In the genomic region with DNA sequence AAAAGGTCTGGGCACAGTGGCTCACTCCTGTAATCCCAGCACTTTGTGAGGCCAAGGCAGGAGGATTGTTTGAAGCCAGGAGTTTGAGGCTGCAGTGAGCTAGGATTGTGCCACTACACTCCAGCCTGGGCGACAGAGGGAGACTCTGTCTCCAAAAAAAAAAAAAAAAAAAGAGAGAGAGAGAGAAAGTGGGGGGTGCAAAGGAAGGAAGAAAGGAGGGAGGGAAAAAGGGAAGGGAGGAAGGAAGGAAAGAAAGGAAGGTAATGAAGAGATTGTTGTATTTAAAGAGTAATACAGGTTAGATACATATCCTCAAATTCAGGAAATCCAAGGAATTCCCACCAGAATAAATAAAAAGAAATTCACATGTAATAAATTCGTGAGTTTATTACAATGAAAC, we compare ENCODE assay signal across 36 cellular contexts. TPM values are rescaled to one million over a fixed set of nuclear protein-coding genes. Genes with fewer than 3 reads are reported as not detected.
DNase-seq lines count a peak whose midpoint lies in the region; ATAC-seq, FAIRE-seq and TF ChIP-seq lines count a peak whose summit lies in the region.
"Had no signal": no experiment of that assay in that cellular context is flagged by ENCODE, and none has a peak within 500 bp of the region (broad histone marks: within the 10 kb centered on the region; RNA-seq: fewer than 3 reads in every experiment).

No MANE protein-coding gene starts in this region.

- H3K9ac ChIP-seq in SK-N-SH (no peak overlapping the region), K562 (ENCODE audit: insufficient read depth in 1 of 2, low read depth in 2 of 2, low read length in 2 of 2) (no peak overlapping the region)
- H3K9ac ChIP-seq: BLaER1; BLaER1 treated with 17β-estradiol and CSF1 and Interleukin-3, amounts not matched to agents 10 nM and 100 nM had no signal

- BruUV-seq in K562 (replicated peaks; lab: Mats Ljungman, UMichigan), result no TSS peak

- H3K36me3 ChIP-seq in SK-N-SH (replicated peaks in 1 of 2; ENCODE audit: control insufficient read depth in 1 of 2, insufficient read depth in 2 of 2, low read length in 1 of 2) (no peaks in the 10 kb centered on the region), HEK293 (ENCODE audit: control insufficient read depth in 2 of 2, insufficient read depth in 1 of 2, low read length in 2 of 2) (no peaks in the 10 kb centered on the region), K562 (ENCODE audit: control insufficient read depth, insufficient read depth, low read length) (no peaks in the 10 kb centered on the region)
- H3K36me3 ChIP-seq: BE2C; BLaER1; BLaER1 treated with 17β-estradiol and CSF1 and Interleukin-3, amounts not matched to agents 10 nM and 100 nM had no signal

- TF ChIP-seq POLR2A in K562 (conservative IDR thresholded peaks at IDR 0.05) (no peak), H54 (IDR thresholded peaks at IDR 0.05; ENCODE audit: low read depth, low read length) (no peak)

- in situ Hi-C loops in K562 (cut with MboI), result no loop called here

- H3K9me2 ChIP-seq in SK-N-SH, result no peaks in the 10 kb centered on the region

- H3K9me3 ChIP-seq in SK-N-SH (no peaks in the 10 kb centered on the region), HEK293 (ENCODE audit: control insufficient read depth, insufficient read depth, low read depth, low read length) (no peaks in the 10 kb centered on the region), K562 (replicated peaks; ENCODE audit: control insufficient read depth, insufficient read depth, low read depth, low read length) (no peaks in the 10 kb centered on the region)
- H3K9me3 ChIP-seq: A549; BE2C; BLaER1; BLaER1 treated with 17β-estradiol and CSF1 and Interleukin-3, amounts not matched to agents 10 nM and 100 nM; Caco-2 had no signal

- H3K79me2 ChIP-seq in SK-N-SH (ENCODE audit: insufficient read depth) (no peaks in the 10 kb centered on the region), K562 (ENCODE audit: control insufficient read depth, insufficient read depth, low read length) (no peaks in the 10 kb centered on the region)

- H3F3A ChIP-seq in SK-N-SH (replicated peaks; ENCODE audit: insufficient read depth), result no peaks in the 10 kb centered on the region

- H2AFZ ChIP-seq in SK-N-SH (ENCODE audit: low read depth), result peak overlapping the region; percentile 45; the same call in 1 of the 2 replicates
- no peak overlapping the region for H2AFZ ChIP-seq in K562 (ENCODE audit: low read depth, low read length)

- TF ChIP-seq RAD21 in SK-N-SH (IDR thresholded peaks at IDR 0.05; ENCODE audit: low read length), result no peak
- no peak for TF ChIP-seq RAD21 in K562 (CRISPR knock-in tag; conservative IDR thresholded peaks at IDR 0.05 in 1 of 2, IDR thresholded peaks at IDR 0.05 in 1 of 2)

- 65% methylated on average over 2 of the region's 2 CpGs for WGBS in SK-N-SH (ENCODE audit: low lambda C conversion rate)
- WGBS in K562 (ENCODE audit: insufficient coverage, low coverage, missing lambda C conversion rate), result 7% methylated on average over 1 of the region's 2 CpGs

- DNase-seq in SK-N-SH (no peak), HEK293T (ENCODE audit: extremely low spot score) (no peak), K562 (ENCODE audit: extremely low read depth in 1 of 4, low spot score in 3 of 4) (no peak), NCI-H2029 treated with DMSO at 0.1 percent for 48 hours (lab: John Stamatoyannopoulos, UW) (no peak), NCI-H1048 (lab: John Stamatoyannopoulos, UW) (no peak), H54 (ENCODE audit: insufficient read length, low spot score) (no peak)
- DNase-seq: 8988T; ACHN; AML-193; BE2C; C1 segment of cervical spinal cord; Caco-2; Calu3; CD4-positive, alpha-beta memory T cell; CD4-positive, alpha-beta T cell; CD4-positive, CD25-positive, alpha-beta regulatory T cell; CD8-positive, alpha-beta memory T cell; CD8-positive, alpha-beta T cell; COR-L47; DMS 273 treated with DMSO at 0.1 percent for 48 hours; DMS153; DMS53; DMS79; DMS79 treated with DMSO at 0.1 percent for 48 hours; DND-41; EL had no signal

- intact Hi-C loops in K562 (cut with micrococcal nuclease), result loop anchor here (2.0 kb wide), 1 partner anchor 69 kb away; no protein-coding TSS in a partner anchor

- no peak for TF ChIP-seq EP300 in SK-N-SH (IDR thresholded peaks at IDR 0.05; ENCODE audit: borderline replicate concordance in 1 of 2, low read depth in 1 of 2, low read length in 1 of 2)
- TF ChIP-seq EP300 in K562 (IDR thresholded peaks at IDR 0.05; ENCODE audit: low read length), result no peak

- H4K20me1 ChIP-seq in SK-N-SH (ENCODE audit: insufficient read depth) (no peaks in the 10 kb centered on the region), K562 (replicated peaks; ENCODE audit: control insufficient read depth, insufficient read depth, low read length) (no peaks in the 10 kb centered on the region)
- H4K20me1 ChIP-seq: BLaER1; BLaER1 treated with 17β-estradiol and CSF1 and Interleukin-3, amounts not matched to agents 10 nM and 100 nM had no signal

- TF ChIP-seq CTCF in SK-N-SH (IDR thresholded peaks at IDR 0.05), result no peak
- TF ChIP-seq CTCF in HEK293 (tag by site-specific recombination; IDR thresholded peaks at IDR 0.05), result no peak
- no peak for TF ChIP-seq CTCF in K562 (IDR thresholded peaks at IDR 0.05 in 2 of 3, conservative IDR thresholded peaks at IDR 0.05 in 1 of 3; ENCODE audit: insufficient read depth in 2 of 3, low read depth in 1 of 3, low read length in 3 of 3)

- CTCF ChIA-PET in SK-N-SH (lab: Yijun Ruan, JAX), result interaction anchor here (1.2 to 3.2 kb wide), 4 partner anchors 10 to 189 kb away, joined by 3 to 18 read pairs (median 4); no protein-coding TSS in a partner anchor
- CTCF ChIA-PET in HEK293 (lab: Yijun Ruan, JAX), result interaction anchor here (1.0 to 2.1 kb wide), 5 partner anchors 10 to 578 kb away, joined by 3 to 19 read pairs (median 4); no protein-coding TSS in a partner anchor
- CTCF ChIA-PET in HEK293T (lab: Yijun Ruan, JAX), result interaction anchor here (0.9 to 1.1 kb wide), 2 partner anchors 67 to 73 kb away, joined by 4 to 5 read pairs; no protein-coding TSS in a partner anchor
- CTCF ChIA-PET in K562 (lab: Yijun Ruan, JAX; ENCODE audit: low intra/inter-chr PET ratio), result no interaction called here

- no peaks in the 10 kb centered on the region for H3K9me1 ChIP-seq in K562 (ENCODE audit: control insufficient read depth, insufficient read depth, low read length)

- no peak overlapping the region for H3K27ac ChIP-seq in SK-N-SH (ENCODE audit: low read depth in 2 of 2, low read length in 1 of 2)
- no peak overlapping the region for H3K27ac ChIP-seq in HEK293 (ENCODE audit: extremely low read depth, low read depth, low read length)
- no peak overlapping the region for H3K27ac ChIP-seq in K562 (ENCODE audit: extremely low read depth, low read depth, low read length)
- H3K27ac ChIP-seq: 22Rv1; A549; BLaER1; BLaER1 treated with 17β-estradiol and CSF1 and Interleukin-3, amounts not matched to agents 10 nM and 100 nM; C4-2B had no signal

- POLR2A ChIA-PET in SK-N-SH (lab: Yijun Ruan, JAX), result no interaction called here
- POLR2A ChIA-PET in HEK293 (lab: Yijun Ruan, JAX), result interaction anchor here (0.7 kb wide), 1 partner anchor 69 kb away, joined by 5 read pairs; no protein-coding TSS in a partner anchor
- POLR2A ChIA-PET in HEK293T (lab: Yijun Ruan, JAX), result interaction anchor here (3.1 kb wide), 1 partner anchor 10 kb away, joined by 12 read pairs; no protein-coding TSS in a partner anchor
- POLR2A ChIA-PET in K562 (lab: Yijun Ruan, JAX), result interaction anchor here (0.5 to 0.6 kb wide), 2 partner anchors 45 to 256 kb away, joined by 3 to 5 read pairs; no protein-coding TSS in a partner anchor

- H3K4me3 ChIP-seq in SK-N-SH (ENCODE audit: low read depth in 2 of 2, low read length in 1 of 2) (no peak overlapping the region), HEK293 (ENCODE audit: low read depth, low read length) (no peak overlapping the region), K562 (no peak overlapping the region)
- H3K4me3 ChIP-seq: A549; BLaER1; BLaER1 treated with 17β-estradiol and CSF1 and Interleukin-3, amounts not matched to agents 10 nM and 100 nM had no signal

- H3K4me2 ChIP-seq in SK-N-SH (no peak overlapping the region), K562 (ENCODE audit: insufficient read depth, low read length) (no peak overlapping the region)
- H3K4me2 ChIP-seq: A549; BLaER1; BLaER1 treated with 17β-estradiol and CSF1 and Interleukin-3, amounts not matched to agents 10 nM and 100 nM had no signal

- H3K4me1 ChIP-seq in SK-N-SH (ENCODE audit: control insufficient read depth in 1 of 2, insufficient read depth in 2 of 2, low read depth in 1 of 2, low read length in 1 of 2) (peaks cover 0 to 9% of the 10 kb centered on the region in 2 experiments; a peak in 1 of 4 replicates), HEK293 (ENCODE audit: control insufficient read depth, insufficient read depth, low read length) (no peaks in the 10 kb centered on the region), K562 (replicated peaks in 1 of 2; ENCODE audit: control insufficient read depth in 2 of 2, insufficient read depth in 2 of 2, low read length in 2 of 2) (peaks cover 0 to 2% of the 10 kb centered on the region in 2 experiments; a peak in 2 of 5 replicates)
- H3K4me1 ChIP-seq: BE2C, BLaER1, Caco-2 had no signal

- ATAC-seq in SK-N-SH treated with all-trans-retinoic acid at 6 μM for 48 hours (no peak), K562 (no peak)
- ATAC-seq: A549; CD8-positive, alpha-beta T cell had no signal

- no peaks in the 10 kb centered on the region for H3K27me3 ChIP-seq in SK-N-SH (ENCODE audit: insufficient read depth)
- no peaks in the 10 kb centered on the region for H3K27me3 ChIP-seq in K562 (ENCODE audit: control insufficient read depth in 2 of 2, insufficient read depth in 2 of 2, low read length in 2 of 2)
- H3K27me3 ChIP-seq: BE2C; BLaER1; BLaER1 treated with 17β-estradiol and CSF1 and Interleukin-3, amounts not matched to agents 10 nM and 100 nM had no signal

- FAIRE-seq in K562 (lab: Jason Lieb, UNC) (no peak), H54 (lab: Jason Lieb, UNC) (no peak)
- FAIRE-seq: A204.1, A549, D721Med had no signal

RNA-seq across cellular contexts. Expression of gene C2orf81, which starts 19.5 kb away (rescaled TPM):
- 1.2 and 2.5 TPM in 2 replicates for polyA plus RNA-seq in SK-N-SH (2012; rRNA removed)
- 0.85 and 2.1 TPM in 2 replicates for polyA plus RNA-seq in SK-N-SH (2012; cell fraction: cytosol; rRNA removed)
- 3.4 and 4.9 TPM in 2 replicates for polyA plus RNA-seq in SK-N-SH (2012; cell fraction: nucleus; rRNA removed)
- 0.32 TPM in 1 of 2 replicates, not detected in the other for total RNA-seq in K562 (2011; cell fraction: chromatin; rRNA removed; ENCODE audit: low replicate concordance)
- total RNA-seq in K562 (2011; cell fraction: nucleolus; rRNA removed), result 0.33 TPM in 1 of 2 replicates, not detected in the other
- total RNA-seq in K562 (2011; cell fraction: nucleoplasm; rRNA removed), result not detected in 2 replicates
- 0.04 TPM in 1 of 2 replicates, not detected in the other for total RNA-seq in K562 (2014; rRNA removed)
- total RNA-seq in K562 (2014; rRNA removed; fragmentation: Illumina TruSeq; extraction: Trizol), result not detected in 2 replicates
- not detected in 2 replicates for total RNA-seq in K562 (2015; rRNA removed; fragmentation: Illumina TruSeq; extraction: Trizol)
- total RNA-seq in K562 (2021), result 0.22 TPM in 1 of 2 replicates, not detected in the other
- polyA plus RNA-seq in K562 (2011; rRNA removed), result 0.07 TPM in 1 of 2 replicates, not detected in the other
- 0.03 and 0.24 TPM in 2 replicates for polyA plus RNA-seq in K562 (2011; cell fraction: cytosol; rRNA removed)
- 0.15 and 0.26 TPM in 2 replicates for polyA plus RNA-seq in K562 (2011; cell fraction: nucleus; rRNA removed)
- 0.14 and 0.47 TPM in 2 replicates for polyA plus RNA-seq in K562 (2012)
- 0.06 TPM in 1 of 2 replicates, not detected in the other for polyA plus RNA-seq in K562 (2014; fragmentation: Illumina TruSeq; extraction: Trizol)
- not detected for polyA plus RNA-seq in K562 (2014; fragmentation: Nextera tagmentation; extraction: Ambion mirVana)
- polyA plus RNA-seq in K562 (2014; rRNA removed), result not detected in 2 replicates
- not detected in 2 replicates for polyA minus RNA-seq in K562 (2011; rRNA and poly(A)+ RNA removed)
- polyA minus RNA-seq in K562 (2011; cell fraction: cytosol; rRNA and poly(A)+ RNA removed), result not detected in 2 replicates
- 0.27 TPM in 1 of 2 replicates, not detected in the other for polyA minus RNA-seq in K562 (2011; cell fraction: nucleus; rRNA and poly(A)+ RNA removed)

RNA-seq across cellular contexts. Expression of gene WDR54, which starts 19.6 kb away (rescaled TPM):
- 50.7 and 61.6 TPM in 2 replicates for polyA plus RNA-seq in SK-N-SH (2012; rRNA removed)
- polyA plus RNA-seq in SK-N-SH (2012; cell fraction: cytosol; rRNA removed), result 26.2 and 39.5 TPM in 2 replicates
- polyA plus RNA-seq in SK-N-SH (2012; cell fraction: nucleus; rRNA removed), result 54.2 and 62.7 TPM in 2 replicates
- total RNA-seq in K562 (2011; cell fraction: chromatin; rRNA removed; ENCODE audit: low replicate concordance), result 7.3 and 16.7 TPM in 2 replicates
- total RNA-seq in K562 (2011; cell fraction: nucleolus; rRNA removed), result 13.2 and 18.3 TPM in 2 replicates
- 12.5 and 14.7 TPM in 2 replicates for total RNA-seq in K562 (2011; cell fraction: nucleoplasm; rRNA removed)
- 6.2 and 8.7 TPM in 2 replicates for total RNA-seq in K562 (2014; rRNA removed)
- total RNA-seq in K562 (2014; rRNA removed; fragmentation: Illumina TruSeq; extraction: Trizol), result 4.1 and 5.4 TPM in 2 replicates
- total RNA-seq in K562 (2015; rRNA removed; fragmentation: Illumina TruSeq; extraction: Trizol), result 4.9 and 5.2 TPM in 2 replicates
- 8.3 and 9.4 TPM in 2 replicates for total RNA-seq in K562 (2021)
- 15.2 and 16.6 TPM in 2 replicates for polyA plus RNA-seq in K562 (2011; rRNA removed)
- 25.8 and 38.2 TPM in 2 replicates for polyA plus RNA-seq in K562 (2011; cell fraction: cytosol; rRNA removed)
- 21.3 and 28.0 TPM in 2 replicates for polyA plus RNA-seq in K562 (2011; cell fraction: nucleus; rRNA removed)
- polyA plus RNA-seq in K562 (2012), result 19.0 and 19.9 TPM in 2 replicates
- 6.3 and 6.4 TPM in 2 replicates for polyA plus RNA-seq in K562 (2014; fragmentation: Illumina TruSeq; extraction: Trizol)
- 1 to 10 TPM; 9.3 to 9.6 TPM for polyA plus RNA-seq in K562 (2014; fragmentation: Nextera tagmentation; extraction: Ambion mirVana)
- 7.4 and 11.0 TPM in 2 replicates for polyA plus RNA-seq in K562 (2014; rRNA removed)
- polyA minus RNA-seq in K562 (2011; rRNA and poly(A)+ RNA removed), result 9.9 and 12.0 TPM in 2 replicates
- 10.9 and 13.3 TPM in 2 replicates for polyA minus RNA-seq in K562 (2011; cell fraction: cytosol; rRNA and poly(A)+ RNA removed)
- 6.1 and 8.8 TPM in 2 replicates for polyA minus RNA-seq in K562 (2011; cell fraction: nucleus; rRNA and poly(A)+ RNA removed)

RNA-seq across cellular contexts. Expression of gene DCTN1, which starts 21.8 kb away (rescaled TPM):
- polyA plus RNA-seq in SK-N-SH (2012; rRNA removed), result 88.9 and 91.1 TPM in 2 replicates
- polyA plus RNA-seq in SK-N-SH (2012; cell fraction: cytosol; rRNA removed), result 56.4 and 68.3 TPM in 2 replicates
- 117 and 122 TPM in 2 replicates for polyA plus RNA-seq in SK-N-SH (2012; cell fraction: nucleus; rRNA removed)
- total RNA-seq in K562 (2011; cell fraction: chromatin; rRNA removed; ENCODE audit: low replicate concordance), result 88.3 and 100 TPM in 2 replicates
- 42.1 and 52.2 TPM in 2 replicates for total RNA-seq in K562 (2011; cell fraction: nucleolus; rRNA removed)
- 63.2 and 85.9 TPM in 2 replicates for total RNA-seq in K562 (2011; cell fraction: nucleoplasm; rRNA removed)
- 49.7 and 54.8 TPM in 2 replicates for total RNA-seq in K562 (2014; rRNA removed)
- total RNA-seq in K562 (2014; rRNA removed; fragmentation: Illumina TruSeq; extraction: Trizol), result 23.4 and 27.5 TPM in 2 replicates
- 52.5 and 53.3 TPM in 2 replicates for total RNA-seq in K562 (2015; rRNA removed; fragmentation: Illumina TruSeq; extraction: Trizol)
- 61.0 and 71.7 TPM in 2 replicates for total RNA-seq in K562 (2021)
- 30.0 and 39.8 TPM in 2 replicates for polyA plus RNA-seq in K562 (2011; rRNA removed)
- polyA plus RNA-seq in K562 (2011; cell fraction: cytosol; rRNA removed), result 33.7 and 78.9 TPM in 2 replicates
- polyA plus RNA-seq in K562 (2011; cell fraction: nucleus; rRNA removed), result 57.2 and 111 TPM in 2 replicates
- 62.1 and 62.5 TPM in 2 replicates for polyA plus RNA-seq in K562 (2012)
- polyA plus RNA-seq in K562 (2014; fragmentation: Illumina TruSeq; extraction: Trizol), result 51.8 and 58.0 TPM in 2 replicates
- polyA plus RNA-seq in K562 (2014; fragmentation: Nextera tagmentation; extraction: Ambion mirVana), result 10 to 100 TPM; 23.9 to 28.6 TPM
- polyA plus RNA-seq in K562 (2014; rRNA removed), result 37.2 and 45.0 TPM in 2 replicates
- 33.3 and 75.5 TPM in 2 replicates for polyA minus RNA-seq in K562 (2011; rRNA and poly(A)+ RNA removed)
- 41.6 and 65.3 TPM in 2 replicates for polyA minus RNA-seq in K562 (2011; cell fraction: cytosol; rRNA and poly(A)+ RNA removed)
- polyA minus RNA-seq in K562 (2011; cell fraction: nucleus; rRNA and poly(A)+ RNA removed), result 26.1 and 26.7 TPM in 2 replicates

RNA-seq across cellular contexts. Expression of gene RTKN, which starts 39.8 kb away (rescaled TPM):
- polyA plus RNA-seq in SK-N-SH (2012; rRNA removed) (22.6 and 23.4 TPM in 2 replicates), K562 (2011; rRNA removed) (2.7 and 3.6 TPM in 2 replicates), K562 (2014; fragmentation: Illumina TruSeq; extraction: Trizol) (3.7 and 5.0 TPM in 2 replicates), K562 (2014; fragmentation: Nextera tagmentation; extraction: Ambion mirVana) (under 1 TPM; 0.14 to 0.22 TPM), K562 (2014; rRNA removed) (3.7 and 4.9 TPM in 2 replicates)
- polyA plus RNA-seq in SK-N-SH (2012; cell fraction: cytosol; rRNA removed), result 8.6 and 13.1 TPM in 2 replicates
- polyA plus RNA-seq in SK-N-SH (2012; cell fraction: nucleus; rRNA removed), result 80.0 and 93.6 TPM in 2 replicates
- 18.5 and 26.2 TPM in 2 replicates for total RNA-seq in K562 (2011; cell fraction: chromatin; rRNA removed; ENCODE audit: low replicate concordance)
- total RNA-seq in K562 (2011; cell fraction: nucleolus; rRNA removed), result 17.4 and 18.7 TPM in 2 replicates
- total RNA-seq in K562 (2011; cell fraction: nucleoplasm; rRNA removed), result 15.6 and 20.5 TPM in 2 replicates
- total RNA-seq in K562 (2014; rRNA removed) (6.1 and 6.7 TPM in 2 replicates), K562 (2014; rRNA removed; fragmentation: Illumina TruSeq; extraction: Trizol) (1.9 and 2.6 TPM in 2 replicates), K562 (2015; rRNA removed; fragmentation: Illumina TruSeq; extraction: Trizol) (2.1 and 3.6 TPM in 2 replicates), K562 (2021) (6.8 and 6.9 TPM in 2 replicates)
- polyA plus RNA-seq in K562 (2011; cell fraction: cytosol; rRNA removed), result 2.7 and 4.9 TPM in 2 replicates
- 21.0 and 31.3 TPM in 2 replicates for polyA plus RNA-seq in K562 (2011; cell fraction: nucleus; rRNA removed)
- 4.8 and 6.7 TPM in 2 replicates for polyA plus RNA-seq in K562 (2012)
- polyA minus RNA-seq in K562 (2011; rRNA and poly(A)+ RNA removed), result 2.1 and 2.5 TPM in 2 replicates
- 2.4 and 2.9 TPM in 2 replicates for polyA minus RNA-seq in K562 (2011; cell fraction: cytosol; rRNA and poly(A)+ RNA removed)
- 8.8 and 11.4 TPM in 2 replicates for polyA minus RNA-seq in K562 (2011; cell fraction: nucleus; rRNA and poly(A)+ RNA removed)
- total RNA-seq: CD4-positive, alpha-beta memory T cell had no signal
- polyA plus RNA-seq: CD14-positive monocyte had no signal

RNA-seq across cellular contexts. Expression of gene INO80B, which starts 53.0 kb away (rescaled TPM):
- polyA plus RNA-seq in SK-N-SH (2012; rRNA removed), result 41.7 and 48.4 TPM in 2 replicates
- polyA plus RNA-seq in SK-N-SH (2012; cell fraction: cytosol; rRNA removed), result 20.6 and 28.3 TPM in 2 replicates
- 259 and 308 TPM in 2 replicates for polyA plus RNA-seq in SK-N-SH (2012; cell fraction: nucleus; rRNA removed)
- 23.9 and 33.5 TPM in 2 replicates for total RNA-seq in K562 (2011; cell fraction: chromatin; rRNA removed; ENCODE audit: low replicate concordance)
- 19.1 and 19.8 TPM in 2 replicates for total RNA-seq in K562 (2011; cell fraction: nucleolus; rRNA removed)
- total RNA-seq in K562 (2011; cell fraction: nucleoplasm; rRNA removed), result 14.8 and 21.1 TPM in 2 replicates
- total RNA-seq in K562 (2014; rRNA removed), result 9.0 and 14.3 TPM in 2 replicates
- total RNA-seq in K562 (2014; rRNA removed; fragmentation: Illumina TruSeq; extraction: Trizol), result 17.1 and 17.9 TPM in 2 replicates
- total RNA-seq in K562 (2015; rRNA removed; fragmentation: Illumina TruSeq; extraction: Trizol), result 9.9 and 10.6 TPM in 2 replicates
- total RNA-seq in K562 (2021), result 18.4 and 22.6 TPM in 2 replicates
- 5.9 and 8.9 TPM in 2 replicates for polyA plus RNA-seq in K562 (2011; rRNA removed)
- 1.9 and 5.8 TPM in 2 replicates for polyA plus RNA-seq in K562 (2011; cell fraction: cytosol; rRNA removed)
- polyA plus RNA-seq in K562 (2011; cell fraction: nucleus; rRNA removed), result 33.7 and 52.6 TPM in 2 replicates
- polyA plus RNA-seq in K562 (2012), result 11.7 and 21.7 TPM in 2 replicates
- 8.5 and 10.0 TPM in 2 replicates for polyA plus RNA-seq in K562 (2014; fragmentation: Illumina TruSeq; extraction: Trizol)
- under 1 TPM; 0.41 to 0.66 TPM for polyA plus RNA-seq in K562 (2014; fragmentation: Nextera tagmentation; extraction: Ambion mirVana)
- polyA plus RNA-seq in K562 (2014; rRNA removed), result 11.0 and 11.5 TPM in 2 replicates
- 3.9 and 8.4 TPM in 2 replicates for polyA minus RNA-seq in K562 (2011; rRNA and poly(A)+ RNA removed)
- 0.95 TPM in 1 of 2 replicates, not detected in the other for polyA minus RNA-seq in K562 (2011; cell fraction: cytosol; rRNA and poly(A)+ RNA removed)
- polyA minus RNA-seq in K562 (2011; cell fraction: nucleus; rRNA and poly(A)+ RNA removed), result 11.1 and 15.1 TPM in 2 replicates
